Comparison of ENCODE assay signal across 15 cellular contexts in genomic region chr5:120533581-120533980, GRCh38.
DNase-seq lines count a peak whose midpoint lies in the region; ATAC-seq and TF ChIP-seq lines count a peak whose summit lies in the region.
"Had no signal": no experiment of that assay in that cellular context is flagged by ENCODE, and none has a peak within 500 bp of the region (broad histone marks: within the 10 kb centered on the region; RNA-seq: fewer than 3 reads in every experiment).

No MANE protein-coding gene starts in this region.

- ATAC-seq in GM21390 (IDR thresholded peaks at IDR 0.05; ENCODE audit: unreplicated experiment), result no peak

- H2AFZ ChIP-seq in trophoblast cell (ENCODE audit: insufficient read depth, low read length, poor library complexity), result no peak overlapping the region
- H2AFZ ChIP-seq: GM23248 had no signal

- no peak overlapping the region for H2BK120ac ChIP-seq in trophoblast cell (ENCODE audit: insufficient read depth, low read length, poor library complexity)

- intact Hi-C loops in MCF 10A (cut with micrococcal nuclease), result no loop called here
- intact Hi-C loops in breast epithelium (cut with DNase I; ENCODE audit: low total_unique reads), result no loop called here

- H2BK12ac ChIP-seq in trophoblast cell (ENCODE audit: low read length), result no peak overlapping the region

- no peak overlapping the region for H3K9ac ChIP-seq in trophoblast cell (ENCODE audit: low read length)
- H3K9ac ChIP-seq: BLaER1 treated with 17β-estradiol and CSF1 and Interleukin-3, amounts not matched to agents 10 nM and 100 nM; GM23248 had no signal

- H3K14ac ChIP-seq in trophoblast cell (ENCODE audit: low read length), result no peak overlapping the region

- peak; percentile 17 for DNase-seq in MCF 10A (ENCODE audit: unreplicated experiment)
- no peak for DNase-seq in breast epithelium (ENCODE audit: low spot score in 2 of 2)
- peak; percentile 22 for DNase-seq in medulla oblongata (ENCODE audit: extremely low spot score)
- peak; percentile 9 to 50 for DNase-seq in trophoblast cell
- no peak for DNase-seq in activated naive CD4-positive, alpha-beta T cell (lab: John Stamatoyannopoulos, UW)
- DNase-seq in activated CD8-positive, alpha-beta memory T cell treated with anti-CD3 and anti-CD28 coated beads, Interleukin-2, amount 50 U/mL, for 48 hours, result no peak
- DNase-seq in NCI-H748 (lab: John Stamatoyannopoulos, UW; ENCODE audit: unreplicated experiment), result no peak
- DNase-seq: 8988T; ACHN; CD4-positive, CD25-positive, alpha-beta regulatory T cell; GF-D8; GM23248 had no signal

- H3K27me3 Mint-ChIP-seq in MCF 10A (ENCODE audit: insufficient read depth, unreplicated experiment), result no peaks in the 10 kb centered on the region
- H3K27me3 Mint-ChIP-seq: CD4-positive, CD25-positive, alpha-beta regulatory T cell had no signal

- H3K27ac Mint-ChIP-seq in MCF 10A (ENCODE audit: low read depth, unreplicated experiment), result no peak overlapping the region
- H3K27ac Mint-ChIP-seq: CD4-positive, CD25-positive, alpha-beta regulatory T cell had no signal

- H4K12ac ChIP-seq in trophoblast cell (ENCODE audit: low read depth, low read length), result no peak overlapping the region

- H3K36me3 Mint-ChIP-seq in MCF 10A (ENCODE audit: insufficient read depth, unreplicated experiment), result no peaks in the 10 kb centered on the region
- H3K36me3 Mint-ChIP-seq: CD4-positive, CD25-positive, alpha-beta regulatory T cell had no signal

- POLR2A ChIA-PET in MCF 10A (lab: Yijun Ruan, JAX), result interaction anchor here (0.7 kb wide), 1 partner anchor 1233 kb away, joined by 3 read pairs; no protein-coding TSS in a partner anchor

- H3K4ac ChIP-seq in trophoblast cell (ENCODE audit: low read depth, low read length), result no peak overlapping the region

- H3K18ac ChIP-seq in trophoblast cell (ENCODE audit: low read length), result no peak overlapping the region

- TF ChIP-seq CTCF in MCF 10A (IDR thresholded peaks at IDR 0.05; ENCODE audit: unreplicated experiment) (no peak), breast epithelium (IDR thresholded peaks at IDR 0.05) (no peak)

- H3K79me2 ChIP-seq in trophoblast cell (ENCODE audit: control insufficient read depth, insufficient read depth, low read length, poor library complexity), result no peaks in the 10 kb centered on the region

- CTCF ChIA-PET in MCF 10A (lab: Yijun Ruan, JAX), result interaction anchor here (0.5 to 1.3 kb wide), 3 partner anchors 11 to 78 kb away, joined by 3 read pairs; no protein-coding TSS in a partner anchor

- H3K4me2 ChIP-seq in trophoblast cell (ENCODE audit: low read length), result no peak overlapping the region
- H3K4me2 ChIP-seq: BLaER1 treated with 17β-estradiol and CSF1 and Interleukin-3, amounts not matched to agents 10 nM and 100 nM had no signal

- H2BK5ac ChIP-seq in trophoblast cell (ENCODE audit: low read depth, low read length, poor library complexity), result no peak overlapping the region

- no CpG with 5 or more reads among the region's 3 CpGs for WGBS in trophoblast cell (ENCODE audit: extremely low coverage, insufficient coverage, insufficient read length)

- no peak overlapping the region for H2AK5ac ChIP-seq in trophoblast cell (ENCODE audit: low read length)

- H3K36me3 ChIP-seq in breast epithelium (no peaks in the 10 kb centered on the region), trophoblast cell (ENCODE audit: control insufficient read depth in 1 of 2, insufficient read depth in 2 of 2, low read length in 2 of 2) (no peaks in the 10 kb centered on the region)
- H3K36me3 ChIP-seq: BLaER1 treated with 17β-estradiol and CSF1 and Interleukin-3, amounts not matched to agents 10 nM and 100 nM; HAP-1 had no signal

- no peak overlapping the region for H4K8ac ChIP-seq in trophoblast cell (ENCODE audit: low read depth, low read length)

- H3K4me1 ChIP-seq in breast epithelium (no peaks in the 10 kb centered on the region), trophoblast cell (ENCODE audit: control insufficient read depth in 1 of 2, insufficient read depth in 2 of 2, low read length in 2 of 2) (no peaks in the 10 kb centered on the region)
- H3K4me1 ChIP-seq: BLaER1 treated with 17β-estradiol and CSF1 and Interleukin-3, amounts not matched to agents 10 nM and 100 nM had no signal

- no peaks in the 10 kb centered on the region for H3K79me1 ChIP-seq in trophoblast cell (ENCODE audit: low read length)

- no peaks in the 10 kb centered on the region for H3K9me3 ChIP-seq in breast epithelium
- H3K9me3 ChIP-seq in trophoblast cell (ENCODE audit: insufficient read depth, low read depth, low read length), result no peaks in the 10 kb centered on the region
- H3K9me3 ChIP-seq: HAP-1 had no signal

- H3K27ac ChIP-seq in breast epithelium (no peak overlapping the region), trophoblast cell (ENCODE audit: low read depth, low read length) (no peak overlapping the region)
- H3K27ac ChIP-seq: BLaER1 treated with 17β-estradiol and CSF1 and Interleukin-3, amounts not matched to agents 10 nM and 100 nM; GM23248 had no signal

- no peaks in the 10 kb centered on the region for H3K9me3 Mint-ChIP-seq in MCF 10A (ENCODE audit: unreplicated experiment)

- TF ChIP-seq POLR2A in breast epithelium (IDR thresholded peaks at IDR 0.05), result no peak

- no peak overlapping the region for H3K4me3 ChIP-seq in breast epithelium
- H3K4me3 ChIP-seq in trophoblast cell (ENCODE audit: low read depth, low read length), result no peak overlapping the region
- H3K4me3 ChIP-seq: BLaER1 treated with 17β-estradiol and CSF1 and Interleukin-3, amounts not matched to agents 10 nM and 100 nM; GM23248; HAP-1 had no signal

- BruUV-seq in MCF 10A (replicated peaks; lab: Mats Ljungman, UMichigan), result no TSS peak

- no peaks in the 10 kb centered on the region for H3K27me3 ChIP-seq in breast epithelium
- H3K27me3 ChIP-seq in trophoblast cell (ENCODE audit: insufficient read depth, low read length), result no peaks in the 10 kb centered on the region
- H3K27me3 ChIP-seq: BLaER1 treated with 17β-estradiol and CSF1 and Interleukin-3, amounts not matched to agents 10 nM and 100 nM had no signal

- peaks cover 10% of the 10 kb centered on the region for H3K4me1 Mint-ChIP-seq in MCF 10A (ENCODE audit: insufficient read depth, unreplicated experiment)
- H3K4me1 Mint-ChIP-seq: CD4-positive, CD25-positive, alpha-beta regulatory T cell had no signal

- H4K91ac ChIP-seq in trophoblast cell (ENCODE audit: low read depth, low read length), result no peak overlapping the region

- H3K23ac ChIP-seq in trophoblast cell (ENCODE audit: low read length), result no peak overlapping the region

- H3K4me3 Mint-ChIP-seq in MCF 10A (ENCODE audit: unreplicated experiment), result no peak overlapping the region
- H3K4me3 Mint-ChIP-seq: CD4-positive, CD25-positive, alpha-beta regulatory T cell had no signal

Comparison
In these comparisons a context has a peak if more than half of its experiments do, and no peak if none do; other contexts are left out.
1. DNase-seq: peak in MCF 10A (single experiment), medulla oblongata (single experiment) and trophoblast cell (2 of 2); none in breast epithelium (0 of 2), activated naive CD4-positive, alpha-beta T cell (0 of 4), activated CD8-positive, alpha-beta memory T cell treated with anti-CD3 and anti-CD28 coated beads, Interleukin-2, amount 50 U/mL, for 48 hours (single experiment) and NCI-H748 (single experiment).